11 cellular contexts compared by ENCODE assay signal in genomic region chr12:15688838-15689237, GRCh38.
DNase-seq lines count a peak whose midpoint lies in the region; ATAC-seq, FAIRE-seq and TF ChIP-seq lines count a peak whose summit lies in the region.
"Had no signal": no experiment of that assay in that cellular context is flagged by ENCODE, and none has a peak within 500 bp of the region (broad histone marks: within the 10 kb centered on the region; RNA-seq: fewer than 3 reads in every experiment).

No MANE protein-coding gene starts in this region.

- no peaks in the 10 kb centered on the region for H3K36me3 ChIP-seq in IMR-90 (ENCODE audit: control insufficient read depth, insufficient read depth, low read length)
- no peaks in the 10 kb centered on the region for H3K36me3 ChIP-seq in HepG2 (replicated peaks in 1 of 2; ENCODE audit: control insufficient read depth in 1 of 2, insufficient read depth in 2 of 2, low read length in 2 of 2)
- H3K36me3 ChIP-seq in testis (ENCODE audit: low read depth, missing control alignments): no peaks in the 10 kb centered on the region

- dilution Hi-C loops in IMR-90 (cut with HindIII; ENCODE audit: low sequenced_read_pairs, unreplicated experiment): no loop called here

- 0 out of 2 replicates have a peak overlapping the region, but pooled peaks have one; percentile 4 for H2BK120ac ChIP-seq in IMR-90 (ENCODE audit: low read depth, low read length)

- no peak for FAIRE-seq in HepG2 (lab: Jason Lieb, UNC)

- H3K9ac ChIP-seq in IMR-90 (ENCODE audit: low read depth, low read length): peak overlapping the region; percentile 32; the same call in 1 of the 2 replicates
- H3K9ac ChIP-seq in HepG2 (ENCODE audit: insufficient read depth, low read depth, low read length): no peak overlapping the region

- H3K27ac ChIP-seq in IMR-90 (ENCODE audit: insufficient read depth, low read length): peak overlapping the region; percentile 82; the same call in 1 of the 2 replicates
- no peak overlapping the region for H3K27ac ChIP-seq in HepG2 (ENCODE audit: extremely low read length, insufficient read depth, low read length)
- peak overlapping the region in 1 of 2 donors; percentile 73 for H3K27ac ChIP-seq in testis

- no peak for TF ChIP-seq CTCF in IMR-90 (conservative IDR thresholded peaks at IDR 0.05; ENCODE audit: low read depth, low read length)
- no peak for TF ChIP-seq CTCF in HepG2 (CRISPR knock-in tag; IDR thresholded peaks at IDR 0.05)
- no peak for TF ChIP-seq CTCF in testis (IDR thresholded peaks at IDR 0.05)

- TF ChIP-seq POLR2A in IMR-90 (IDR thresholded peaks at IDR 0.05; ENCODE audit: low read depth, low read length): no peak
- no peak for TF ChIP-seq POLR2A in HepG2 (IDR thresholded peaks at IDR 0.05; ENCODE audit: insufficient read depth in 1 of 2, low read depth in 2 of 2, low read length in 2 of 2)
- TF ChIP-seq POLR2A in testis (IDR thresholded peaks at IDR 0.05): no peak

- peak overlapping the region in 1 of 2 experiments; percentile 32; a peak in 1 of 4 replicates for H4K8ac ChIP-seq in IMR-90 (ENCODE audit: low read depth in 2 of 2, low read length in 2 of 2)

- no peaks in the 10 kb centered on the region for H3K9me3 ChIP-seq in IMR-90 (ENCODE audit: control insufficient read depth, insufficient read depth, low read length)
- no peaks in the 10 kb centered on the region for H3K9me3 ChIP-seq in HepG2 (ENCODE audit: low read length)
- no peaks in the 10 kb centered on the region for H3K9me3 ChIP-seq in testis

- peak overlapping the region; percentile 32; the same call in 1 of the 2 replicates for H3K4ac ChIP-seq in IMR-90 (ENCODE audit: low read depth, low read length)

- TF ChIP-seq EP300 in HepG2 (IDR thresholded peaks at IDR 0.05; ENCODE audit: low read depth in 2 of 2, low read length in 2 of 2) (no peak), HepG2 (CRISPR knock-in tag; IDR thresholded peaks at IDR 0.05; ENCODE audit: borderline replicate concordance) (no peak)

- no peak overlapping the region for H2AFZ ChIP-seq in IMR-90 (replicated peaks; ENCODE audit: low read length, poor library complexity)
- H2AFZ ChIP-seq in HepG2 (ENCODE audit: low read length): no peak overlapping the region

- no peaks in the 10 kb centered on the region for H3K27me3 ChIP-seq in IMR-90 (ENCODE audit: control insufficient read depth, insufficient read depth, low read length)
- no peaks in the 10 kb centered on the region; a peak in 1 of 5 replicates for H3K27me3 ChIP-seq in HepG2 (ENCODE audit: control insufficient read depth in 1 of 2, insufficient read depth in 2 of 2, low read length in 2 of 2)
- no peaks in the 10 kb centered on the region for H3K27me3 ChIP-seq in testis

- POLR2A ChIA-PET in IMR-90 (lab: Charles Lee; ENCODE audit: unreplicated experiment) (no interaction called here), HepG2 (lab: Yijun Ruan, JAX) (no interaction called here)

- BruUV-seq in IMR-90 (replicated peaks; lab: Mats Ljungman, UMichigan) (no TSS peak), HepG2 (replicated peaks; lab: Mats Ljungman, UMichigan) (no TSS peak)

- no peak overlapping the region; the same call in 2 of the 3 replicates for H2BK15ac ChIP-seq in IMR-90 (ENCODE audit: low read depth, low read length)

- no peak overlapping the region for H2AK5ac ChIP-seq in IMR-90 (ENCODE audit: low read depth, low read length)

- CTCF ChIA-PET in IMR-90 (lab: Yijun Ruan, JAX) (interaction anchor here (0.6 to 1.6 kb wide), 4 partner anchors 16 to 841 kb away, joined by 3 to 5 read pairs (median 4); no protein-coding TSS in a partner anchor), HepG2 (lab: Yijun Ruan, JAX; ENCODE audit: low intra/inter-chr PET ratio, low total read pairs) (no interaction called here)

- DNase-seq in IMR-90 (no peak), brain pericyte (ENCODE audit: low read depth, low spot score) (peak; percentile 31), HepG2 (ENCODE audit: low spot score) (no peak), testis (no peak), NCI-H1436 treated with DMSO at 0.1 percent for 48 hours (lab: John Stamatoyannopoulos, UW) (no peak), NCI-H446 (lab: John Stamatoyannopoulos, UW) (no peak)
- no peak for DNase-seq in activated T-cell treated with anti-CD3 and anti-CD28 coated beads, Interleukin-2, amount 50 U/mL, for 48 hours
- DNase-seq: activated CD8-positive, alpha-beta memory T cell treated with anti-CD3 and anti-CD28 coated beads, Interleukin-2, amount 50 U/mL, for 48 hours; NCI-H748 treated with DMSO at 0.1 percent for 48 hours; stimulated activated CD4-positive, alpha-beta T cell treated with anti-CD3 and anti-CD28 coated beads, Interleukin-2, amount 100 ng/mL, for 24 hours had no signal

- H3K4me1 ChIP-seq in IMR-90 (ENCODE audit: control insufficient read depth, insufficient read depth, low read length) (peaks cover 17% of the 10 kb centered on the region), HepG2 (ENCODE audit: insufficient read depth, low read length) (peaks cover 70% of the 10 kb centered on the region), testis (peaks cover 20% of the 10 kb centered on the region)

- peak overlapping the region; percentile 38 for H4K5ac ChIP-seq in IMR-90 (ENCODE audit: low read depth, low read length)

- in situ Hi-C loops in IMR-90 (cut with MboI; ENCODE audit: low sequenced_read_pairs) (no loop called here), HepG2 (cut with HindIII; ENCODE audit: extremely low pct_ligation_motif_present, low pct_unique_long_range_greater_than_20kb) (no loop called here)

- ATAC-seq in IMR-90 (ENCODE audit: low read depth) (no peak), HepG2 (peak; percentile 56), HG02763 (IDR thresholded peaks at IDR 0.05; ENCODE audit: unreplicated experiment) (no peak)

- peaks cover 8% of the 10 kb centered on the region for H3K9me1 ChIP-seq in IMR-90 (ENCODE audit: insufficient read depth, low read length)

- peak overlapping the region; percentile 74 for H3K4me2 ChIP-seq in IMR-90 (ENCODE audit: low read depth, low read length)
- H3K4me2 ChIP-seq in HepG2 (ENCODE audit: low read depth, low read length): no peak overlapping the region

- H2AK9ac ChIP-seq in IMR-90 (replicated peaks; ENCODE audit: low read depth, low read length, poor library complexity): no peak overlapping the region

- H3K4me3 ChIP-seq in IMR-90 (ENCODE audit: insufficient read depth, low read depth, low read length) (no peak overlapping the region), HepG2 (replicated peaks in 1 of 3; ENCODE audit: insufficient read depth in 1 of 3, low read depth in 2 of 3, low read length in 3 of 3) (no peak overlapping the region), testis (peak overlapping the region; percentile 19 to 32)

- no peak overlapping the region for H3K56ac ChIP-seq in IMR-90 (ENCODE audit: extremely low read depth, insufficient read depth, low read length)

- H3K18ac ChIP-seq in IMR-90 (ENCODE audit: low read depth, low read length): peak overlapping the region; percentile 53; the same call in 1 of the 2 replicates

- peaks cover 26% of the 10 kb centered on the region for H3K79me2 ChIP-seq in HepG2 (ENCODE audit: insufficient read depth, low read length)

- no peak overlapping the region for H2BK5ac ChIP-seq in IMR-90 (ENCODE audit: low read depth, low read length, poor library complexity, severe bottlenecking)

- 33% methylated on average over 1 of the region's 6 CpGs; no CpG with 5 or more reads in 1 of the 2 experiments for WGBS in IMR-90 (ENCODE audit: extremely low coverage in 2 of 2, insufficient read length in 1 of 2), 2 experiments
- 82% methylated on average over 6 of the region's 6 CpGs for WGBS in HepG2 (ENCODE audit: low lambda C conversion rate)
- WGBS in testis, 2 donors: 13 to 19% methylated on average over 6 of the region's 6 CpGs

- H3K23ac ChIP-seq in IMR-90 (ENCODE audit: low read depth, low read length): no peak overlapping the region; the same call in 1 of the 2 replicates

- intact Hi-C loops in IMR-90 (cut with micrococcal nuclease) (no loop called here), HepG2 (cut with micrococcal nuclease; ENCODE audit: unreplicated experiment) (loop anchor here (10.0 kb wide), 1 partner anchor 166 kb away; no protein-coding TSS in a partner anchor), testis (cut with DNase I; ENCODE audit: low total_unique reads) (no loop called here)

- TF ChIP-seq RAD21 in IMR-90 (IDR thresholded peaks at IDR 0.05; ENCODE audit: low read length) (no peak), HepG2 (CRISPR knock-in tag; IDR thresholded peaks at IDR 0.05) (no peak)

- no peaks in the 10 kb centered on the region for H4K20me1 ChIP-seq in IMR-90 (ENCODE audit: insufficient read depth, low read length)
- peaks cover 3% of the 10 kb centered on the region; the same call in 1 of the 2 replicates for H4K20me1 ChIP-seq in HepG2 (ENCODE audit: insufficient read depth, low read length)

- peak overlapping the region; percentile 27; the same call in 1 of the 2 replicates for H3K14ac ChIP-seq in IMR-90 (replicated peaks; ENCODE audit: low read depth, low read length)

- no peak overlapping the region; the same call in 1 of the 2 replicates for H2BK20ac ChIP-seq in IMR-90 (ENCODE audit: low read depth, low read length)

- H3K79me1 ChIP-seq in IMR-90 (ENCODE audit: low read depth in 1 of 2, low read length in 2 of 2): peaks cover 25 to 59% of the 10 kb centered on the region in 2 experiments

- no peak overlapping the region for H4K91ac ChIP-seq in IMR-90 (ENCODE audit: insufficient read depth, low read depth, low read length)

TF ChIP-seq in IMR-90, 13 proteins besides CTCF, POLR2A, EP300 and RAD21 (continues in another document):
- no peak for TF ChIP-seq NFE2L2 (IDR thresholded peaks at IDR 0.05; ENCODE audit: low read depth, low read length)
- TF ChIP-seq RCOR1 (IDR thresholded peaks at IDR 0.05; ENCODE audit: insufficient replicate concordance, low read length): no peak
- TF ChIP-seq CHD1 (IDR thresholded peaks at IDR 0.05; ENCODE audit: low read depth, low read length): no peak
- no peak for TF ChIP-seq MAZ (IDR thresholded peaks at IDR 0.05; ENCODE audit: borderline replicate concordance, low read depth, low read length)
- no peak for TF ChIP-seq RFX5 (IDR thresholded peaks at IDR 0.05; ENCODE audit: low read depth, low read length)
- no peak for TF ChIP-seq CEBPB (IDR thresholded peaks at IDR 0.05; ENCODE audit: low read depth, low read length)
- no peak for TF ChIP-seq BHLHE40 (IDR thresholded peaks at IDR 0.05; ENCODE audit: low read depth, low read length)
- no peak for TF ChIP-seq FOS (IDR thresholded peaks at IDR 0.05; ENCODE audit: low read depth, low read length)

TF ChIP-seq in HepG2, 621 proteins besides CTCF, POLR2A, EP300 and RAD21:
- TF ChIP-seq MTF2 (CRISPR knock-in tag; IDR thresholded peaks at IDR 0.05; ENCODE audit: borderline replicate concordance) (no peak), ZBTB38 (CRISPR knock-in tag; IDR thresholded peaks at IDR 0.05) (0 out of 2 replicates have a peak, but pooled peaks have one; percentile 23)

Comparison
In these comparisons a context has a peak if more than half of its experiments do, and no peak if none do; other contexts are left out.
1. H3K4me3 ChIP-seq: peak in testis (2 of 2); none in IMR-90 (single experiment) and HepG2 (0 of 3).